15 cellular contexts compared by ENCODE assay signal in the genomic region with DNA sequence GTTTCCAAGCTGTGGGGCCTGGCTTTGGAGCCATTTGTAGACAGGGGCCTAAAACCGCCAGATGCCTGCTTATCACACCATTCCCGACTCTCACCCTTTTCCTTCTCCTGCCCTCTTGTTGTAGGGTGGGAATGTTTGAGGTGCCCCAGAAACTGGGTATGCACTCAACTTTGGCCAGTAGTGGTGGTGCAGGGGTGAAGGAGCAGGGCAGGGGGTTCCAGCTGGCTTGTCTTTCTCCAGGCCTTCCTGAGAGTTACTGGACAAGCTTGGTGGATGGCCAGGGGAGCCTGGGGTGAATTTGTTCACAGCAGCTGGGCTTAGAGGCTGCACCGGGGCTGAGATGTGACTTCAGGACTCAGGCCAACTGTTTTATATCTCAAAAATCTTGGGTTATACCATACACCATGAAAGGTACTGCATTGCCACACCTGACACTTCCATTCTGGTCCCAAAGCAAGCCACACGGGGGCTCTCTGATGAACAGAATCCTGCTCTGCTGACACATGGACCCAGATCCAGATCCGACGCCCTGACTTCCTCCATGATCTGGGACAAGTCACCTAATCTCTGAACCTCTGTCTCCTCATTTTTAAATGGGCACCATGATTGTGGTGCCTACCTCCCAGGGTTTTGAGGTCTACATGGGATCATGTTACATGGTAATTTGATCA.
DNase-seq lines count a peak whose midpoint lies in the region; ATAC-seq and TF ChIP-seq lines count a peak whose summit lies in the region.
"Had no signal": no experiment of that assay in that cellular context is flagged by ENCODE, and none has a peak within 500 bp of the region (broad histone marks: within the 10 kb centered on the region; RNA-seq: fewer than 3 reads in every experiment).

No MANE protein-coding gene starts in this region.

- H3K36me3 ChIP-seq in HCT116 (ENCODE audit: control insufficient read depth in 1 of 2, insufficient read depth in 2 of 2, low read length in 2 of 2), result no peaks in the 10 kb centered on the region
- H3K36me3 ChIP-seq in OCI-LY1 (ENCODE audit: insufficient read depth, low read length), result no peaks in the 10 kb centered on the region
- H3K36me3 ChIP-seq in brain microvascular endothelial cell (replicated peaks), result no peaks in the 10 kb centered on the region

- H3K4me3 ChIP-seq in HCT116 (replicated peaks in 1 of 2; ENCODE audit: low read depth in 1 of 2, low read length in 2 of 2) (no peak overlapping the region), OCI-LY1 (ENCODE audit: low read depth, low read length, poor library complexity, severe bottlenecking) (no peak overlapping the region), brain microvascular endothelial cell (ENCODE audit: low read depth, low read length) (no peak overlapping the region)
- H3K4me3 ChIP-seq: BLaER1 treated with 17β-estradiol and CSF1 and Interleukin-3, amounts not matched to agents 10 nM and 100 nM; GM23338 had no signal

- H3K4me1 ChIP-seq in HCT116 (ENCODE audit: control insufficient read depth in 1 of 2, insufficient read depth in 2 of 2, low read length in 2 of 2) (peaks cover 7 to 16% of the 10 kb centered on the region in 2 experiments), OCI-LY1 (ENCODE audit: insufficient read depth, low read length, severe bottlenecking) (peaks cover 11% of the 10 kb centered on the region)

- RAD21 ChIA-PET in HCT116 (lab: Charles Lee; ENCODE audit: low non-redundant PET in 1 of 2, low total read pairs in 2 of 2, uncharacterized antibody in 2 of 2, unreplicated experiment in 2 of 2), result no interaction called here

- H3K9ac ChIP-seq in HCT116 (ENCODE audit: low read length), result no peak overlapping the region
- no peak overlapping the region for H3K9ac ChIP-seq in OCI-LY1 (ENCODE audit: low read length)
- H3K9ac ChIP-seq: BLaER1 treated with 17β-estradiol and CSF1 and Interleukin-3, amounts not matched to agents 10 nM and 100 nM had no signal

- H3K27ac ChIP-seq in HCT116 (ENCODE audit: low read depth, low read length), result no peak overlapping the region
- H3K27ac ChIP-seq in OCI-LY1 (ENCODE audit: low read depth, low read length, poor library complexity, severe bottlenecking), result no peak overlapping the region
- no peak overlapping the region for H3K27ac ChIP-seq in brain microvascular endothelial cell
- H3K27ac ChIP-seq: BLaER1 treated with 17β-estradiol and CSF1 and Interleukin-3, amounts not matched to agents 10 nM and 100 nM; HL-60 had no signal

- H3K36me3 Mint-ChIP-seq in brain (peaks cover 21% of the 10 kb centered on the region), progenitor cell of endocrine pancreas (ENCODE audit: insufficient read depth) (no peaks in the 10 kb centered on the region)
- H3K36me3 Mint-ChIP-seq: CD4-positive, CD25-positive, alpha-beta regulatory T cell had no signal

- POLR2A ChIA-PET in HCT116 (lab: Charles Lee), result no interaction called here

- H3K9me2 ChIP-seq in HCT116 (ENCODE audit: insufficient read depth) (no peaks in the 10 kb centered on the region), OCI-LY1 (ENCODE audit: low read depth, low read length) (no peaks in the 10 kb centered on the region)

- intact Hi-C loops in HCT116 (cut with micrococcal nuclease), result no loop called here
- intact Hi-C loops in sciatic nerve (cut with DNase I), result no loop called here

- TF ChIP-seq CTCF in HCT116 (IDR thresholded peaks at IDR 0.05 in 2 of 3, conservative IDR thresholded peaks at IDR 0.05 in 1 of 3; ENCODE audit: borderline replicate concordance in 1 of 3, insufficient read depth in 1 of 3, low read depth in 2 of 3, low read length in 2 of 3) (no peak), OCI-LY1 (IDR thresholded peaks at IDR 0.05; ENCODE audit: low read length) (0 out of 2 replicates have a peak, but pooled peaks have one; percentile 14), brain (conservative IDR thresholded peaks at IDR 0.05) (no peak), progenitor cell of endocrine pancreas (IDR thresholded peaks at IDR 0.05; ENCODE audit: unreplicated experiment) (no peak), brain microvascular endothelial cell (IDR thresholded peaks at IDR 0.05; ENCODE audit: low read depth, low read length, missing control alignments) (no peak)

- no peak for TF ChIP-seq POLR2A in HCT116 (IDR thresholded peaks at IDR 0.05; ENCODE audit: borderline replicate concordance, extremely low read depth, insufficient read depth, insufficient read length)

- H3K9me3 Mint-ChIP-seq in brain (no peaks in the 10 kb centered on the region), progenitor cell of endocrine pancreas (ENCODE audit: low read depth) (no peaks in the 10 kb centered on the region)
- H3K9me3 Mint-ChIP-seq: GM23338 had no signal

- H2AFZ ChIP-seq in HCT116 (ENCODE audit: low read depth, low read length, poor library complexity, severe bottlenecking), result no peak overlapping the region
- H2AFZ ChIP-seq in OCI-LY1 (ENCODE audit: low read length), result no peak overlapping the region
- H2AFZ ChIP-seq: GM23338 had no signal

- H3K27me3 ChIP-seq in HCT116 (ENCODE audit: insufficient read depth, low read length), result no peaks in the 10 kb centered on the region
- H3K27me3 ChIP-seq in OCI-LY1 (ENCODE audit: insufficient read depth, low read length), result peaks cover 7% of the 10 kb centered on the region; the same call in 1 of the 2 replicates
- no peaks in the 10 kb centered on the region for H3K27me3 ChIP-seq in brain microvascular endothelial cell (replicated peaks)
- H3K27me3 ChIP-seq: BLaER1 treated with 17β-estradiol and CSF1 and Interleukin-3, amounts not matched to agents 10 nM and 100 nM had no signal

- H3K27me3 Mint-ChIP-seq in brain, result no peaks in the 10 kb centered on the region
- no peaks in the 10 kb centered on the region for H3K27me3 Mint-ChIP-seq in progenitor cell of endocrine pancreas
- H3K27me3 Mint-ChIP-seq: CD4-positive, CD25-positive, alpha-beta regulatory T cell had no signal

- ATAC-seq in HCT116, result 0 out of 2 replicates have a peak, but pooled peaks have one; percentile 30
- no peak for ATAC-seq in GM21390 (IDR thresholded peaks at IDR 0.05; ENCODE audit: unreplicated experiment)
- ATAC-seq in sciatic nerve, result no peak
- ATAC-seq: GM23338 had no signal

- H3F3A ChIP-seq in OCI-LY1 (ENCODE audit: insufficient read depth, low read length), result no peaks in the 10 kb centered on the region

- no peak overlapping the region for H3K4me3 Mint-ChIP-seq in brain
- no peak overlapping the region for H3K4me3 Mint-ChIP-seq in progenitor cell of endocrine pancreas (ENCODE audit: low read depth)
- H3K4me3 Mint-ChIP-seq: CD4-positive, CD25-positive, alpha-beta regulatory T cell; GM23338 had no signal

- no peak for DNase-seq in HCT116 (ENCODE audit: low read depth, low spot score)
- no peak for DNase-seq in progenitor cell of endocrine pancreas (ENCODE audit: low spot score, unreplicated experiment)
- no peak for DNase-seq in brain microvascular endothelial cell
- no peak for DNase-seq in activated CD4-positive, CD25-positive, alpha-beta regulatory T cell treated with anti-CD3 and anti-CD28 coated beads, Interleukin-2, amount 50 U/mL, for 72 hours
- no peak for DNase-seq in sciatic nerve (ENCODE audit: low spot score)
- DNase-seq: ACHN; CD4-positive, CD25-positive, alpha-beta regulatory T cell; DMS53; H7 had no signal

- no peak for TF ChIP-seq RAD21 in HCT116 (IDR thresholded peaks at IDR 0.05; ENCODE audit: low read depth)

- in situ Hi-C loops in brain microvascular endothelial cell (cut with HindIII; ENCODE audit: low pct_ligation_motif_present, low sequenced_read_pairs), result no loop called here

- H4K20me1 ChIP-seq in HCT116 (ENCODE audit: insufficient read depth), result no peaks in the 10 kb centered on the region
- H4K20me1 ChIP-seq in OCI-LY1 (ENCODE audit: insufficient read depth, low read length), result no peaks in the 10 kb centered on the region

- H3K27ac Mint-ChIP-seq in brain (peak overlapping the region; percentile 15 to 56 (median 25)), progenitor cell of endocrine pancreas (peak overlapping the region; percentile 19)
- H3K27ac Mint-ChIP-seq: CD4-positive, CD25-positive, alpha-beta regulatory T cell; GM23338 had no signal

- no peaks in the 10 kb centered on the region for H3K9me3 ChIP-seq in HCT116 (ENCODE audit: control insufficient read depth in 1 of 2, insufficient read depth in 1 of 2, low read depth in 1 of 2, low read length in 2 of 2)
- no peaks in the 10 kb centered on the region for H3K9me3 ChIP-seq in OCI-LY1 (ENCODE audit: low read length)
- H3K9me3 ChIP-seq: BLaER1 treated with 17β-estradiol and CSF1 and Interleukin-3, amounts not matched to agents 10 nM and 100 nM had no signal

- BruUV-seq in HCT116 (replicated peaks; lab: Mats Ljungman, UMichigan), result no TSS peak

- H3K4me1 Mint-ChIP-seq in brain (peaks cover 80% of the 10 kb centered on the region), progenitor cell of endocrine pancreas (ENCODE audit: low read depth) (peaks cover 14% of the 10 kb centered on the region)
- H3K4me1 Mint-ChIP-seq: CD4-positive, CD25-positive, alpha-beta regulatory T cell had no signal

- H3K4me2 ChIP-seq in HCT116 (ENCODE audit: low read length), result peak overlapping the region; percentile 1; the same call in 1 of the 2 replicates
- no peak overlapping the region for H3K4me2 ChIP-seq in OCI-LY1 (ENCODE audit: low read length)
- H3K4me2 ChIP-seq: BLaER1 treated with 17β-estradiol and CSF1 and Interleukin-3, amounts not matched to agents 10 nM and 100 nM; GM23338 had no signal

- CTCF ChIA-PET in HCT116 (lab: Charles Lee), result no interaction called here

- H3K79me2 ChIP-seq in HCT116 (ENCODE audit: insufficient read depth, low read length) (peaks cover 13% of the 10 kb centered on the region; the same call in 1 of the 2 replicates), OCI-LY1 (ENCODE audit: insufficient read depth, low read length) (no peaks in the 10 kb centered on the region)

TF ChIP-seq in HCT116, 20 proteins besides CTCF, POLR2A, EP300 and RAD21:
- TF ChIP-seq SIN3A (IDR thresholded peaks at IDR 0.05; ENCODE audit: low read depth) (no peak), TCF7L2 (IDR thresholded peaks at IDR 0.05; ENCODE audit: borderline replicate concordance, extremely low read depth, insufficient read depth, insufficient read length) (no peak), ELF1 (IDR thresholded peaks at IDR 0.05; ENCODE audit: borderline replicate concordance, low read depth) (no peak), SRF (IDR thresholded peaks at IDR 0.05; ENCODE audit: low read depth) (no peak)
